ENCODE assay signal across 8 cellular contexts in genomic region chr12:9311454-9311853, GRCh38.
DNase-seq lines count a peak whose midpoint lies in the region; TF ChIP-seq lines count a peak whose summit lies in the region.
"Not testable (repeated sequence)": the region's sequence is repeated elsewhere in the genome, so short reads cannot be mapped to it uniquely, and the experiment has no call there.

No MANE protein-coding gene starts in this region.

- H3K27ac Mint-ChIP-seq in activated CD4-positive, alpha-beta T cell treated with anti-CD3 and anti-CD28 coated beads, Interleukin-2, amount 10 ng/mL, durations not matched to agents 24 days and 14 days: not testable (repeated sequence)

- 93 to 95% (median 95%) methylated on average over 6 to 10 of the region's 10 CpGs for WGBS in spleen, 5 donors

- TF ChIP-seq CTCF in spleen (IDR thresholded peaks at IDR 0.05 in 8 of 11, conservative IDR thresholded peaks at IDR 0.05 in 3 of 11): not testable (repeated sequence)

- H3K9me3 ChIP-seq in spleen: not testable (repeated sequence)

- H3K4me1 Mint-ChIP-seq in activated CD4-positive, alpha-beta T cell treated with anti-CD3 and anti-CD28 coated beads, Interleukin-2, amount 10 ng/mL, durations not matched to agents 24 days and 14 days: not testable (repeated sequence)

- H3K27me3 ChIP-seq in spleen (replicated peaks in 1 of 7): not testable (repeated sequence)

- not testable (repeated sequence) for TF ChIP-seq POLR2A in spleen (IDR thresholded peaks at IDR 0.05)

- H3K27me3 Mint-ChIP-seq in activated CD4-positive, alpha-beta T cell treated with anti-CD3 and anti-CD28 coated beads, Interleukin-2, amount 10 ng/mL, durations not matched to agents 24 days and 14 days: not testable (repeated sequence)

- not testable (repeated sequence) for H3K9me3 Mint-ChIP-seq in activated CD4-positive, alpha-beta T cell treated with anti-CD3 and anti-CD28 coated beads, Interleukin-2, amount 10 ng/mL, durations not matched to agents 24 days and 14 days

- H3K4me3 ChIP-seq in spleen: not testable (repeated sequence)

- H3K4me3 Mint-ChIP-seq in activated CD4-positive, alpha-beta T cell treated with anti-CD3 and anti-CD28 coated beads, Interleukin-2, amount 10 ng/mL, durations not matched to agents 24 days and 14 days: not testable (repeated sequence)

- H3K4me1 ChIP-seq in spleen: not testable (repeated sequence)

- peaks cover 0 to 32% (median 5%) of the 10 kb centered on the region in 6 donors for H3K36me3 ChIP-seq in spleen

- not testable (repeated sequence) for H3K36me3 Mint-ChIP-seq in activated CD4-positive, alpha-beta T cell treated with anti-CD3 and anti-CD28 coated beads, Interleukin-2, amount 10 ng/mL, durations not matched to agents 24 days and 14 days (ENCODE audit: low read depth)

- intact Hi-C loops in activated CD4-positive, alpha-beta T cell treated with anti-CD3 and anti-CD28 coated beads, Interleukin-2, amount 10 ng/mL, durations not matched to agents 24 days and 14 days (cut with micrococcal nuclease); spleen (cut with DNase I; ENCODE audit: low total_unique reads): not testable (repeated sequence)

- not testable (repeated sequence) for H3K27ac ChIP-seq in spleen

- DNase-seq in DMS53 (lab: John Stamatoyannopoulos, UW): peak; percentile 53
- DNase-seq in NCI-H1105 treated with DMSO at 0.1 percent for 48 hours (lab: John Stamatoyannopoulos, UW): peak; percentile 18
- peak; percentile 34 to 58 for DNase-seq in NCI-H2081 (lab: John Stamatoyannopoulos, UW)
- DNase-seq in NCI-H2196 (lab: John Stamatoyannopoulos, UW; ENCODE audit: unreplicated experiment): peak; percentile 63
- DNase-seq in NCI-H510A (lab: John Stamatoyannopoulos, UW): peak; percentile 54
- DNase-seq in NCI-H774 (lab: John Stamatoyannopoulos, UW): peak; percentile 81
- DNase-seq in activated CD4-positive, alpha-beta T cell treated with anti-CD3 and anti-CD28 coated beads, Interleukin-2, amount 10 ng/mL, durations not matched to agents 24 days and 14 days: peak; percentile 50
- peak; percentile 69 for DNase-seq in spleen

Comparison
In these comparisons a context has a peak if more than half of its experiments do, and no peak if none do; other contexts are left out.
1. DNase-seq: peak in every context shown above with its lines; median percentile 81 in NCI-H774; 69 in spleen; 63 in NCI-H2196; 54 in NCI-H510A; 53 in DMS53; 50 in activated CD4-positive, alpha-beta T cell treated with anti-CD3 and anti-CD28 coated beads, Interleukin-2, amount 10 ng/mL, durations not matched to agents 24 days and 14 days; 46 in NCI-H2081; 18 in NCI-H1105 treated with DMSO at 0.1 percent for 48 hours.